24 cellular contexts compared by ENCODE assay signal in the genomic region with DNA sequence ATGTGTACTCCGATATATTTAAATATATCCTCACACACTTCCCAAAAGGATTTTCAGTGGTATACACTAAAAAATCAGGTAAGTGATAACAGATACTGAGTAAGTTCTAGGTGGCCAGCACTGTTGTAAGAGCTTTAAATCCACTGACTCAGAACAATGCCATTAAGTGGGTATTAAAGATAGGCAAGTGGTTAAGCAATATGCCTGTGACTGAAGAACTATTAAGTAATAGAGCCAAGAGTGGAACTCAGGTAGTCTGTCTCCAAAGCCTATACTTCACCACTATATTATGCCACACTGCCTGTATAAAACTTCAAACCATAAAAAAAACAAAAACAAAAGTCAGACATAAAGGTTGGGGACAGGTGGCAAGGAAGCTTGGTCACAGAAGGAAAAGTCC. TPM values are rescaled to one million over a fixed set of nuclear protein-coding genes. Genes with fewer than 3 reads are reported as not detected.
A peak's percentile ranks its signal among the peaks of the same experiment; 100 is the strongest.
DNase-seq lines count a peak whose midpoint lies in the region; ATAC-seq, FAIRE-seq and TF ChIP-seq lines count a peak whose summit lies in the region.
"Had no signal": no experiment of that assay in that cellular context is flagged by ENCODE, and none has a peak within 500 bp of the region (broad histone marks: within the 10 kb centered on the region; RNA-seq: fewer than 3 reads in every experiment).

No MANE protein-coding gene starts in this region.

- H3K4me1 ChIP-seq in psoas muscle, result no peaks in the 10 kb centered on the region

- no peaks in the 10 kb centered on the region for H3K9me3 ChIP-seq in psoas muscle
- H3K9me3 ChIP-seq: MG63 had no signal

- H3K27me3 ChIP-seq in psoas muscle (ENCODE audit: insufficient read depth in 3 of 3, low read length in 2 of 3), result no peaks in the 10 kb centered on the region
- H3K27me3 ChIP-seq: BLaER1 treated with 17β-estradiol and CSF1 and Interleukin-3, amounts not matched to agents 10 nM and 100 nM; MG63 had no signal

- H3K36me3 ChIP-seq in psoas muscle (ENCODE audit: insufficient read depth in 1 of 2, low read depth in 1 of 2), result peaks cover 3 to 84% of the 10 kb centered on the region in 2 donors

- H3K27ac ChIP-seq in psoas muscle, result no peak overlapping the region
- H3K27ac ChIP-seq: BLaER1 treated with 17β-estradiol and CSF1 and Interleukin-3, amounts not matched to agents 10 nM and 100 nM had no signal

- no peak for DNase-seq in D721Med (ENCODE audit: insufficient read length, low spot score)
- peak; percentile 25 for DNase-seq in NCI-H524 treated with DMSO at 0.1 percent for 48 hours (lab: John Stamatoyannopoulos, UW)
- peak; percentile 81 for DNase-seq in epithelial cell of esophagus (ENCODE audit: low read depth)
- DNase-seq in psoas muscle, result no peak
- no peak for DNase-seq in stimulated activated CD4-positive, alpha-beta T cell treated with anti-CD3 and anti-CD28 coated beads, Interleukin-4, amount 100 ng/mL, for 24 hours
- DNase-seq in NOMO-1 treated with DMSO at 0.1 percent for 48 hours (lab: John Stamatoyannopoulos, UW; ENCODE audit: unreplicated experiment), result no peak
- DNase-seq in NCI-H510A treated with DMSO at 0.1 percent for 48 hours (lab: John Stamatoyannopoulos, UW), result no peak
- DNase-seq in stimulated activated CD4-positive, alpha-beta T cell treated with anti-CD3 and anti-CD28 coated beads, Interleukin-15, amount 100 ng/mL, for 24 hours, result no peak
- DNase-seq: DND-41, HCEC 1CT, Kasumi-1, MG63, NCI-H1092 treated with DMSO at 0.1 percent for 48 hours, NCI-H146, NCI-H2029 treated with DMSO at 0.1 percent for 48 hours, NCI-H2171, NCI-H446 treated with DMSO at 0.1 percent for 48 hours, NCI-H748 treated with DMSO at 0.1 percent for 48 hours, SIG-M5 had no signal

- peak in 3 of 4 donors; percentile 80 to 91 (median 86) for ATAC-seq in psoas muscle
- ATAC-seq: GM23338, SK-N-SH treated with all-trans-retinoic acid at 6 μM for 48 hours had no signal

- peak; percentile 6 for FAIRE-seq in D721Med (lab: Jason Lieb, UNC)
- FAIRE-seq: G401.6, HTR-8/SVneo had no signal

- H3K4me3 ChIP-seq in epithelial cell of esophagus (ENCODE audit: low read length) (no peak overlapping the region), psoas muscle (no peak overlapping the region)
- H3K4me3 ChIP-seq: BLaER1 treated with 17β-estradiol and CSF1 and Interleukin-3, amounts not matched to agents 10 nM and 100 nM; GM23338; MG63 had no signal

- 98 to 100% (median 100%) methylated on average over 1 of the region's 1 CpG for WGBS in psoas muscle, 3 donors

- TF ChIP-seq CTCF in D721Med (IDR thresholded peaks at IDR 0.05; ENCODE audit: insufficient read depth, missing control alignments), result no peak
- TF ChIP-seq CTCF in epithelial cell of esophagus (IDR thresholded peaks at IDR 0.05; ENCODE audit: insufficient read depth, low read depth, low read length, missing control alignments), result no peak
- TF ChIP-seq CTCF in psoas muscle (IDR thresholded peaks at IDR 0.05), result no peak

- intact Hi-C loops in psoas muscle (cut with DNase I), result no loop called here

RNA-seq across cellular contexts. Expression of a gene that starts 37.2 kb away (rescaled TPM):
- total RNA-seq in psoas muscle, result 10 to 100 TPM in 1 of 4 donors, 1 to 10 TPM in 3; 6.5 to 12.7 (median 9.0) TPM
- polyA plus RNA-seq in psoas muscle, result 1 to 10 TPM; 7.1 to 7.5 (median 7.3) TPM

Comparison
In these comparisons a context has a peak if more than half of its experiments do, and no peak if none do; other contexts are left out.
1. DNase-seq: peak in NCI-H524 treated with DMSO at 0.1 percent for 48 hours (single experiment) and epithelial cell of esophagus (single experiment); none in D721Med (single experiment), psoas muscle (0 of 2), stimulated activated CD4-positive, alpha-beta T cell treated with anti-CD3 and anti-CD28 coated beads, Interleukin-4, amount 100 ng/mL, for 24 hours (single experiment), NOMO-1 treated with DMSO at 0.1 percent for 48 hours (single experiment), NCI-H510A treated with DMSO at 0.1 percent for 48 hours (single experiment) and stimulated activated CD4-positive, alpha-beta T cell treated with anti-CD3 and anti-CD28 coated beads, Interleukin-15, amount 100 ng/mL, for 24 hours (single experiment).